ENCODE assay signal across 13 cellular contexts in the genomic region with DNA sequence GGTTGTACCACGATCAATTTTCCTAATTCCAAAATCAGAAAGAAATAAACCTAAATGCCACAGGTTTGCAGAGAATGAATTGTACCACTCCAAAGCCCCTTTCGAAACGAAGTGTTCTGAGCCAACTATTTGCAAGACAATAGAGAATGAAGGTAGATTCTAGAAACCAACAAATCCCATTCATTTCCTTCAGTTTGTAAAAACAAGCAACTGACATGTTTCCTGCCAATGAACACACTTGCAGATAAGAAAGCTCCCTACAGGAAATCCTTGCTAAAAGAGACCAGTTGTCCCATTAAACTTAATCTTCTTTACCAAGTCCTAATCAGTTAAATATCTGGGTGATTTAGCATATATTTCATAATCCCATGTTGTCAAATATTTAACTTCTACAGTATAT.
A peak's percentile ranks its signal among the peaks of the same experiment; 100 is the strongest.
DNase-seq lines count a peak whose midpoint lies in the region; ATAC-seq and TF ChIP-seq lines count a peak whose summit lies in the region.
"Had no signal": no experiment of that assay in that cellular context is flagged by ENCODE, and none has a peak within 500 bp of the region (broad histone marks: within the 10 kb centered on the region; RNA-seq: fewer than 3 reads in every experiment).

No MANE protein-coding gene starts in this region.

- peak overlapping the region; percentile 63 for H3K4me3 Mint-ChIP-seq in T-helper 1 cell treated with Interleukin-12 subunit alpha and Interleukin-12 subunit beta and Interleukin-4 antibody, amounts not matched to agents 30 μg/mL and 1 μg/mL, for 36 hours
- H3K4me3 Mint-ChIP-seq in central memory CD8-positive, alpha-beta T cell: peak overlapping the region; percentile 92
- H3K4me3 Mint-ChIP-seq in nephron: peak overlapping the region; percentile 17 to 71 (median 64)

- intact Hi-C loops in tibial artery (cut with DNase I; ENCODE audit: low total_unique reads): no loop called here

- no peaks in the 10 kb centered on the region for H3K27me3 ChIP-seq in tibial artery
- H3K27me3 ChIP-seq: SJCRH30 had no signal

- H3K27ac ChIP-seq in KOPT-K1 (ENCODE audit: low read depth, low read length, poor library complexity, severe bottlenecking): peak overlapping the region; percentile 18
- H3K27ac ChIP-seq in tibial artery: no peak overlapping the region
- H3K27ac ChIP-seq: SJCRH30 had no signal

- H3K4me1 ChIP-seq in tibial artery: peaks cover 0 to 39% (median 7%) of the 10 kb centered on the region in 4 donors

- no peak for TF ChIP-seq CTCF in nephron (IDR thresholded peaks at IDR 0.05; ENCODE audit: unreplicated experiment in 3 of 3)
- TF ChIP-seq CTCF in tibial artery (IDR thresholded peaks at IDR 0.05): no peak

- DNase-seq in T-helper 1 cell (no peak), NCI-H446 treated with DMSO at 0.1 percent for 48 hours (lab: John Stamatoyannopoulos, UW) (no peak), tibial artery (no peak)
- DNase-seq in central memory CD8-positive, alpha-beta T cell (ENCODE audit: low spot score in 2 of 2): no peak
- DNase-seq: 8988T; activated CD4-positive, alpha-beta T cell treated with anti-CD3 and anti-CD28 coated beads, Interleukin-2, amount 50 U/mL, for 4 hours; NCI-H510A treated with DMSO at 0.1 percent for 48 hours; SJCRH30; stimulated activated naive CD4-positive, alpha-beta T cell treated with Interleukin-2 at 50 U/mL for 16 hours had no signal

- peaks cover 64% of the 10 kb centered on the region for H3K4me1 Mint-ChIP-seq in T-helper 1 cell treated with Interleukin-12 subunit alpha and Interleukin-12 subunit beta and Interleukin-4 antibody, amounts not matched to agents 30 μg/mL and 1 μg/mL, for 36 hours (ENCODE audit: low read depth)
- H3K4me1 Mint-ChIP-seq in central memory CD8-positive, alpha-beta T cell: peaks cover 75% of the 10 kb centered on the region
- H3K4me1 Mint-ChIP-seq in nephron: peaks cover 43% of the 10 kb centered on the region

- H3K4me3 ChIP-seq in tibial artery: no peak overlapping the region
- H3K4me3 ChIP-seq: SJCRH30 had no signal

- H3K27ac Mint-ChIP-seq in T-helper 1 cell treated with Interleukin-12 subunit alpha and Interleukin-12 subunit beta and Interleukin-4 antibody, amounts not matched to agents 30 μg/mL and 1 μg/mL, for 36 hours: peak overlapping the region; percentile 97
- peak overlapping the region; percentile 29 for H3K27ac Mint-ChIP-seq in central memory CD8-positive, alpha-beta T cell (ENCODE audit: low read depth)
- peak overlapping the region in 2 of 3 experiments; percentile 31 to 79 for H3K27ac Mint-ChIP-seq in nephron

- no peaks in the 10 kb centered on the region for H3K9me3 Mint-ChIP-seq in T-helper 1 cell treated with Interleukin-12 subunit alpha and Interleukin-12 subunit beta and Interleukin-4 antibody, amounts not matched to agents 30 μg/mL and 1 μg/mL, for 36 hours
- H3K9me3 Mint-ChIP-seq in central memory CD8-positive, alpha-beta T cell: no peaks in the 10 kb centered on the region
- peaks cover 6% of the 10 kb centered on the region for H3K9me3 Mint-ChIP-seq in nephron

- no peaks in the 10 kb centered on the region for H3K27me3 Mint-ChIP-seq in T-helper 1 cell treated with Interleukin-12 subunit alpha and Interleukin-12 subunit beta and Interleukin-4 antibody, amounts not matched to agents 30 μg/mL and 1 μg/mL, for 36 hours (ENCODE audit: low read depth)
- H3K27me3 Mint-ChIP-seq in central memory CD8-positive, alpha-beta T cell: no peaks in the 10 kb centered on the region
- H3K27me3 Mint-ChIP-seq in nephron (ENCODE audit: low read depth): no peaks in the 10 kb centered on the region

- H3K36me3 Mint-ChIP-seq in T-helper 1 cell treated with Interleukin-12 subunit alpha and Interleukin-12 subunit beta and Interleukin-4 antibody, amounts not matched to agents 30 μg/mL and 1 μg/mL, for 36 hours (ENCODE audit: low read depth): peaks cover 15% of the 10 kb centered on the region
- H3K36me3 Mint-ChIP-seq in central memory CD8-positive, alpha-beta T cell (ENCODE audit: insufficient read depth): peaks cover 19% of the 10 kb centered on the region
- H3K36me3 Mint-ChIP-seq in nephron (ENCODE audit: low read depth): no peaks in the 10 kb centered on the region

- no peak for ATAC-seq in central memory CD8-positive, alpha-beta T cell (replicated peaks; ENCODE audit: extremely low read depth, poor library complexity, severe bottlenecking)
- no peak for ATAC-seq in HG02970 (IDR thresholded peaks at IDR 0.05; ENCODE audit: low FRiP score, unreplicated experiment)

- H3K36me3 ChIP-seq in KOPT-K1 (ENCODE audit: insufficient read depth, low read length) (no peaks in the 10 kb centered on the region), tibial artery (no peaks in the 10 kb centered on the region)
- H3K36me3 ChIP-seq: SJCRH30 had no signal

- no peaks in the 10 kb centered on the region for H3K9me3 ChIP-seq in KOPT-K1 (ENCODE audit: insufficient read depth, low read length, poor library complexity, severe bottlenecking)
- H3K9me3 ChIP-seq in tibial artery: no peaks in the 10 kb centered on the region
- H3K9me3 ChIP-seq: SJCRH30 had no signal

Comparison
In these comparisons a context has a peak if more than half of its experiments do, and no peak if none do; other contexts are left out.
1. H3K27ac Mint-ChIP-seq: peak in every context shown above with its lines; median percentile 97 in T-helper 1 cell treated with Interleukin-12 subunit alpha and Interleukin-12 subunit beta and Interleukin-4 antibody, amounts not matched to agents 30 μg/mL and 1 μg/mL, for 36 hours; 55 in nephron; 29 in central memory CD8-positive, alpha-beta T cell.